In the genomic region with DNA sequence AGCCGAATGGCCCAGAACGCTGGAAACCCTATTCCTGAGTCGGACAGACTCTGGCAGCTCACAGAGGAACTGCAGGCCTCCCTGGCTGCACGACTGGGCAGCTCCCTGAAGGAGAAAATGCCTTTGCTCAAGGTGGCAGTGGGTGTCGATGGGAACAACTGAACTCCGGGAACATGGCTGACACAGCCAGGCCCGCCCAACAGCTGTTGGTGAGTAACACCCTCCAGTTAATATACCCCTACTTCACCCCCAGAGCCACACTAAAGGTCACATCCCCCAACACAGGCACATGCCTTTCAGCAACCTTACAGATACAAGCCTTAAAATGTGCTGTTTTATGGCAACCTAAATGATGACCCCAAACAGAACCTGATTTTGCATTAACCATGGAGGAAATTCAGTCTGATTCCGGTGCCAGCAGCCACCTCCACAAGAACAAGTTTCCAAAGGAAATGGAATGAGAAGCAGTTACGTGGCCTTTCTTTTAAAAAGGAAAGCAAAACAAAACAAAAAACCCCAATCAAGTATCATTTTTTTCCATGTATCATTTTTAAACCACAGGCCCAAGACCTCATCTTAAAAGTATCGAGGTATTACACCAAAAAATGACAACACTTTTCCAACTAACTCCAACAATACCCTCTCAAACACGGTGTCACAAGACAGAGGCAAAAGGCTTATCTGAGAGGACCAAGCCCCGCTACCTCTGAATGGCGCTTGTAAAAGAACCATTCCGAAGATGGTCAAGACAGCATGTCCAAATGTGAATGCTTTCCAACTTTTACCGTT, we compare ENCODE assay signal across 8 cellular contexts. TPM values are rescaled to one million over a fixed set of nuclear protein-coding genes. Genes with fewer than 3 reads are reported as not detected.
DNase-seq lines count a peak whose midpoint lies in the region; ATAC-seq and TF ChIP-seq lines count a peak whose summit lies in the region.

No MANE protein-coding gene starts in this region.

- H3K36me3 ChIP-seq in iPS-18a (ENCODE audit: control insufficient read depth, low read depth, low read length): no peaks in the 10 kb centered on the region

- ATAC-seq in GM19463 (IDR thresholded peaks at IDR 0.05; ENCODE audit: unreplicated experiment): no peak

- peak overlapping the region; percentile 66 for H3K4me3 ChIP-seq in iPS-18a (ENCODE audit: low read length)
- peak overlapping the region; percentile 65 to 89 (median 77) for H3K4me3 ChIP-seq in skin epidermis

- peaks cover 63% of the 10 kb centered on the region for H3K27me3 ChIP-seq in iPS-18a (ENCODE audit: control insufficient read depth, insufficient read depth, low read length)

- no peak overlapping the region for H3K9ac ChIP-seq in iPS-18a (ENCODE audit: low read length)

- no peaks in the 10 kb centered on the region for H3K9me3 ChIP-seq in iPS-18a (ENCODE audit: control insufficient read depth, low read depth, low read length)

- no peak for TF ChIP-seq CTCF in GM10266 (IDR thresholded peaks at IDR 0.05; ENCODE audit: control insufficient read depth, insufficient read depth, low read depth, missing control alignments)

- H3K27ac ChIP-seq in iPS-18a (ENCODE audit: low read length): no peak overlapping the region
- H3K27ac ChIP-seq in skin epidermis: peak overlapping the region; percentile 40 to 100 (median 97)

- in situ Hi-C loops in SK-MEL-5 (cut with HindIII; ENCODE audit: low pct_unique_long_range_greater_than_20kb, low sequenced_read_pairs): no loop called here

- H3K4me1 ChIP-seq in iPS-18a (ENCODE audit: control insufficient read depth, low read depth, low read length): peaks cover 19% of the 10 kb centered on the region

- peak; percentile 78 for DNase-seq in ELR (ENCODE audit: low read depth)
- DNase-seq in SK-MEL-5 (ENCODE audit: low read depth, low spot score): peak; percentile 70
- DNase-seq in astrocyte of the hippocampus (ENCODE audit: low read depth, low spot score): peak; percentile 72
- DNase-seq in GM10266 (ENCODE audit: extremely low spot score): no peak
- no peak for DNase-seq in LoVo (ENCODE audit: low spot score)

RNA-seq across cellular contexts. Expression of a gene that starts 3.1 kb away (rescaled TPM):
- total RNA-seq in SK-MEL-5 (2014; rRNA removed; shearing (Covaris generic)): 42.7 and 43.1 TPM in 2 replicates
- polyA plus RNA-seq in SK-MEL-5 (2015; cell fraction: cytosol; rRNA removed): 75.5 and 93.3 TPM in 2 replicates
- 50.7 and 61.4 TPM in 2 replicates for polyA plus RNA-seq in SK-MEL-5 (2015; cell fraction: nucleus; rRNA removed)

Comparison
In these comparisons a context has a peak if more than half of its experiments do, and no peak if none do; other contexts are left out.
1. DNase-seq: peak in ELR (single experiment), SK-MEL-5 (single experiment) and astrocyte of the hippocampus (single experiment); none in GM10266 (single experiment) and LoVo (single experiment).